8 cellular contexts compared by ENCODE assay signal in the genomic region with DNA sequence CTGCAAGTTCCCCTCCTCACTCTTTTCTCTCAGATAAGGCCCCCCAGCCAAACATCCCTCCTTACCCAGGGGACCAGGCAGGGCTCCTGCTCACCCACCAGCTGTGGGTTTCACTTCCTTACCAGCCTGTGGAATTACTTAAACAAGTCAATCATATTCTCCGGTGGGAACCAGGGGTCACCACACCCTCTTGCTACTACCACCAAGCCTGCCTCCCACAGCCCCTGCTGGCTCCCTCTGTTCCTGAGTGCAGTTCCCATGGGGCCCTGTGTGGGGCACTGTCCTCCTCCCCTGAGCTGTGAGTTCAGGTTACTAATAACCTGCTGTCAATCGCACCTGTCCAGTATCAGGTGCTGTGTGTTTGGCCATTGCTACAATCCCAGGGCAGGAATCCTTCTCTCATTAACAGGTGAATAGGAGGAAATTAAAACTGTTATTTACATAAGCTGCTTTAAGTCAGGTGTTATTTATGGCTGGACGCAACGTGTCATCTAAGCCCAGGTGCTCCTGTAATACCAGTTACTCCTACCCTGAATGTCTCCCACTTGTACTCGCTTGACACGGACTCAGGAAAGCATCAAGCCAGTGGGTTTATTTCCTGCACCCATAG. TPM values are rescaled to one million over a fixed set of nuclear protein-coding genes. Genes with fewer than 3 reads are reported as not detected.
DNase-seq lines count a peak whose midpoint lies in the region; ATAC-seq, FAIRE-seq and TF ChIP-seq lines count a peak whose summit lies in the region.

No MANE protein-coding gene starts in this region.

- FAIRE-seq in GM12891 (lab: Jason Lieb, UNC) (peak; percentile 38), H54 (lab: Jason Lieb, UNC) (no peak)

- H3K4me1 Mint-ChIP-seq in effector memory CD8-positive, alpha-beta T cell (ENCODE audit: low read depth in 2 of 2), result peaks cover 10 to 20% of the 10 kb centered on the region in 2 donors
- peaks cover 24% of the 10 kb centered on the region for H3K4me1 Mint-ChIP-seq in nephron progenitor cell

- peaks cover 18 to 26% of the 10 kb centered on the region in 2 donors for H3K27me3 Mint-ChIP-seq in effector memory CD8-positive, alpha-beta T cell
- H3K27me3 Mint-ChIP-seq in nephron progenitor cell (ENCODE audit: low read depth, poor library complexity), result no peaks in the 10 kb centered on the region

- no peak overlapping the region for H3K4me3 Mint-ChIP-seq in effector memory CD8-positive, alpha-beta T cell
- no peak overlapping the region for H3K4me3 Mint-ChIP-seq in nephron progenitor cell

- no peak overlapping the region for H3K27ac ChIP-seq in 22Rv1

- no peaks in the 10 kb centered on the region for H3K9me3 Mint-ChIP-seq in effector memory CD8-positive, alpha-beta T cell
- H3K9me3 Mint-ChIP-seq in nephron progenitor cell, result no peaks in the 10 kb centered on the region

- H3K36me3 Mint-ChIP-seq in effector memory CD8-positive, alpha-beta T cell (ENCODE audit: insufficient read depth), result no peaks in the 10 kb centered on the region
- H3K36me3 Mint-ChIP-seq in nephron progenitor cell (ENCODE audit: low read depth), result no peaks in the 10 kb centered on the region

- DNase-seq in GM12891 (ENCODE audit: insufficient read length, low spot score) (no peak), NCI-H1105 (lab: John Stamatoyannopoulos, UW) (peak; percentile 81), T-helper 9 cell (peak; percentile 32), nephron progenitor cell (peak; percentile 67), H54 (ENCODE audit: insufficient read length, low spot score) (no peak)
- peak; percentile 46 to 48 (median 46) for DNase-seq in effector memory CD8-positive, alpha-beta T cell

- TF ChIP-seq CTCF in 22Rv1 (IDR thresholded peaks at IDR 0.05) (peak; percentile 99), nephron progenitor cell (IDR thresholded peaks at IDR 0.05) (peak; percentile 78)

- TF ChIP-seq POLR2A in GM12891 (IDR thresholded peaks at IDR 0.05; ENCODE audit: low read depth, low read length) (no peak), H54 (IDR thresholded peaks at IDR 0.05; ENCODE audit: low read depth, low read length) (no peak)

- ATAC-seq in HG02642 (IDR thresholded peaks at IDR 0.05; ENCODE audit: poor library complexity, unreplicated experiment), result peak; percentile 87
- ATAC-seq in effector memory CD8-positive, alpha-beta T cell (replicated peaks), result peak; percentile 76

- H3K27ac Mint-ChIP-seq in effector memory CD8-positive, alpha-beta T cell, result no peak overlapping the region
- H3K27ac Mint-ChIP-seq in nephron progenitor cell, result no peak overlapping the region

TF ChIP-seq in GM12891, 5 proteins besides CTCF, POLR2A, EP300 and RAD21:
- TF ChIP-seq POLR2AphosphoS5 (IDR thresholded peaks at IDR 0.05; ENCODE audit: low read depth, low read length) (no peak), SPI1 (IDR thresholded peaks at IDR 0.05; ENCODE audit: low read depth, low read length) (peak; percentile 71)

RNA-seq across cellular contexts. Expression of gene LBR, which starts 53.1 kb away (rescaled TPM):
- 30.3 TPM for polyA plus RNA-seq in GM12891 (2012; ENCODE audit: low read depth, missing spikeins)

Comparison
In these comparisons a context has a peak if more than half of its experiments do, and no peak if none do; other contexts are left out.
1. DNase-seq: peak in NCI-H1105 (single experiment), T-helper 9 cell (single experiment), effector memory CD8-positive, alpha-beta T cell (3 of 3) and nephron progenitor cell (single experiment); none in GM12891 (single experiment) and H54 (single experiment).